ENCODE assay signal across 2 cellular contexts in genomic region chr19:4378886-4379285, GRCh38.
TF ChIP-seq lines count a peak whose summit lies in the region.

No MANE protein-coding gene starts in this region.

TF ChIP-seq in HCT116, 20 proteins besides CTCF, POLR2A, EP300 and RAD21:
- TF ChIP-seq, protein P1, sequence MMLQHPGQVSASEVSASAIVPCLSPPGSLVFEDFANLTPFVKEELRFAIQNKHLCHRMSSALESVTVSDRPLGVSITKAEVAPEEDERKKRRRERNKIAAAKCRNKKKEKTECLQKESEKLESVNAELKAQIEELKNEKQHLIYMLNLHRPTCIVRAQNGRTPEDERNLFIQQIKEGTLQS (IDR thresholded peaks at IDR 0.05) = no peak
- TF ChIP-seq EZH2phosphoT487 (IDR thresholded peaks at IDR 0.05; ENCODE audit: borderline replicate concordance) = no peak
- TF ChIP-seq TCF7L2 (IDR thresholded peaks at IDR 0.05; ENCODE audit: borderline replicate concordance, extremely low read depth, insufficient read depth, insufficient read length) = no peak
- TF ChIP-seq ELF1 (IDR thresholded peaks at IDR 0.05; ENCODE audit: borderline replicate concordance, low read depth) = no peak
- no peak for TF ChIP-seq ZNF274 (IDR thresholded peaks at IDR 0.05; ENCODE audit: low read depth, low read length)
TF ChIP-seq in HCT116: peak in this region for 0.

TF ChIP-seq in K562, 482 proteins besides CTCF, POLR2A, EP300 and RAD21:
- TF ChIP-seq ZNF561 (CRISPR knock-in tag; conservative IDR thresholded peaks at IDR 0.05) = no peak
- no peak for TF ChIP-seq ZKSCAN8 (CRISPR knock-in tag; IDR thresholded peaks at IDR 0.05)
- peak; percentile 15; the same call in 1 of the 2 replicates for TF ChIP-seq ZBTB33 (CRISPR knock-in tag; IDR thresholded peaks at IDR 0.05)
- TF ChIP-seq NELFE (IDR thresholded peaks at IDR 0.05; ENCODE audit: insufficient read depth, insufficient read length) = no peak
- TF ChIP-seq FOXK1 (CRISPR knock-in tag; IDR thresholded peaks at IDR 0.05; ENCODE audit: borderline replicate concordance) = no peak
